In the genomic region with DNA sequence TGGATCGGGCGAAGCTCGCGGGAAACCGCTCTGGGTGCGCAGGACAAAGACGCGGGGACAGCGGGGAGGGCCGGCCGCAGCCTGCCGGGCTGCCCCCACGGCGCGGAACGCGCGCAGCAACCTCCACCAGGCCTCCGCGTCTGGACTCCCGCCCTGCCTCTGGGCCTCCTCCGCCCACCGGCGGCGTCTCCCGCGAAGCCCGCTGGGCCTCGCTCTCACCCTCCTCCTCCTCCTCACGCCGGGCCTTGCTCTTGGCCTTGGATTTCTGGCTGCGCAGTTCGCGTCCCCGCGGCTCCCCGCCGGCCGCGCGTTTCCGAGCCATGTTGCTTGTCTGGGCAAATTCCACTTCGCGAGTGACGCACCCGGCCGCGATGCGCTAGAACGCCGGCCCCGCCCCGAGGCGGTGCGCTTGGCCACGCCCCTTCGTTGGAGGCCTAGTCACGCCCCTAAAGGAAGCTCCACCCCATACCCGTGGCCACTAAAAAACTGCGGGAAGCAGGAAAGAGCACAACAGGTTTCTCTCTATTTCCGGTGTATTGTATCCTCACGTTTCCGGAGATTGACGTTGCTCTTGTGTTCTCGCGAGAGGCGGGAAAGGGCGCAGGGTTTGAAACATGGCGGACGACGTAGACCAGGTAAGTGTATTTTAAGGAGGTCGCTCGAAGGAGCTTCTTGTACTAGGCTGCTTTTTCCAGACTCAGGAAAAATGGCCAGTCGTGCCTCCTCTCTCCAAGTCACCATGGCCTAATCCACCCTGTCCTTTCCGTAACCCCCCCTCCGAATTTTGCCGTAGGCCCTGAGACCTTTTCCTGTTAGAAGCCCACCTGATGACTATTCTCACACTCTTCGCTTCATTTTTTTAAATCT, we compare ENCODE assay signal across 1 cellular context.
TF ChIP-seq lines count a peak whose summit lies in the region.

A gene (plus strand): TSS at position 571 of the 867 bp plus-strand sequence. CDS start 44 bp downstream, at position 615.
A gene (minus strand): TSS at position 355 of the 867 bp plus-strand sequence. CDS start 33 bp downstream, at position 322.

TF ChIP-seq in HepG2, 621 proteins besides CTCF, POLR2A, EP300 and RAD21 (continued from another document and continues in another):
- TF ChIP-seq ZBTB8A (CRISPR knock-in tag; IDR thresholded peaks at IDR 0.05; ENCODE audit: borderline replicate concordance, low read depth) (no peak; the same call in 1 of the 2 replicates), ZNF570 (CRISPR knock-in tag; IDR thresholded peaks at IDR 0.05; ENCODE audit: borderline replicate concordance) (no peak), ZNF224 (CRISPR knock-in tag; IDR thresholded peaks at IDR 0.05) (no peak; the same call in 1 of the 2 replicates), RFXAP (CRISPR knock-in tag; IDR thresholded peaks at IDR 0.05; ENCODE audit: borderline replicate concordance) (peak; percentile 79), ETV6 (CRISPR knock-in tag; conservative IDR thresholded peaks at IDR 0.05) (peak; percentile 30; the same call in 1 of the 2 replicates), SMAD9 (CRISPR knock-in tag; IDR thresholded peaks at IDR 0.05) (peak; percentile 17; the same call in 1 of the 2 replicates), RNF2 (conservative IDR thresholded peaks at IDR 0.05; ENCODE audit: low read depth) (peak; percentile 36), ZNF530 (CRISPR knock-in tag; IDR thresholded peaks at IDR 0.05; ENCODE audit: low read depth) (no peak), KAT8 (CRISPR knock-in tag; IDR thresholded peaks at IDR 0.05) (peak; percentile 97), PITX1 (CRISPR knock-in tag; IDR thresholded peaks at IDR 0.05) (0 out of 2 replicates have a peak, but pooled peaks have one; percentile 30), ZNF891 (CRISPR knock-in tag; IDR thresholded peaks at IDR 0.05) (peak; percentile 97), ZNF432 (CRISPR knock-in tag; IDR thresholded peaks at IDR 0.05; ENCODE audit: borderline replicate concordance) (no peak), ZBTB3 (CRISPR knock-in tag; IDR thresholded peaks at IDR 0.05; ENCODE audit: borderline replicate concordance, low read depth) (0 out of 2 replicates have a peak, but pooled peaks have one; percentile 58), MAFG (CRISPR knock-in tag; IDR thresholded peaks at IDR 0.05) (no peak), ZNF792 (CRISPR knock-in tag; IDR thresholded peaks at IDR 0.05) (0 out of 2 replicates have a peak, but pooled peaks have one; percentile 29), ZNF614 (CRISPR knock-in tag; IDR thresholded peaks at IDR 0.05; ENCODE audit: borderline replicate concordance) (peak; percentile 72; the same call in 1 of the 2 replicates), ELF4 (CRISPR knock-in tag; IDR thresholded peaks at IDR 0.05; ENCODE audit: borderline replicate concordance) (peak; percentile 97; the same call in 1 of the 2 replicates)
- TF ChIP-seq, protein P1, sequence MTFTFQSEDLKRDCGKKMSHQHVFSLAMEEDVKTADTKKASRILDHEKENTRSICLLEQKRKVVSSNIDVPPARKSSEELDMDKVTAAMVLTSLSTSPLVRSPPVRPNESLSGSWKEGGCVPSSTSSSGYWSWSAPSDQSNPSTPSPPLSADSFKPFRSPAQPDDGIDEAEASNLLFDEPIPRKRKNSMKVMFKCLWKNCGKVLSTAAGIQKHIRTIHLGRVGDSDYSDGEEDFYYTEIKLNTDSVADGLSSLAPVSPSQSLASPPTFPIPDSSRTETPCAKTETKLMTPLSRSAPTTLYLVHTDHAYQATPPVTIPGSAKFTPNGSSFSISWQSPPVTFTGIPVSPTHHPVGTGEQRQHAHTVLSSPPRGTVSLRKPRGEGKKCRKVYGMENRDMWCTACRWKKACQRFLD (CRISPR knock-in tag; IDR thresholded peaks at IDR 0.05; ENCODE audit: borderline replicate concordance): no peak
- TF ChIP-seq, protein P2, sequence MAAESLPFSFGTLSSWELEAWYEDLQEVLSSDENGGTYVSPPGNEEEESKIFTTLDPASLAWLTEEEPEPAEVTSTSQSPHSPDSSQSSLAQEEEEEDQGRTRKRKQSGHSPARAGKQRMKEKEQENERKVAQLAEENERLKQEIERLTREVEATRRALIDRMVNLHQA (CRISPR knock-in tag; IDR thresholded peaks at IDR 0.05): no peak
- TF ChIP-seq, protein P3, sequence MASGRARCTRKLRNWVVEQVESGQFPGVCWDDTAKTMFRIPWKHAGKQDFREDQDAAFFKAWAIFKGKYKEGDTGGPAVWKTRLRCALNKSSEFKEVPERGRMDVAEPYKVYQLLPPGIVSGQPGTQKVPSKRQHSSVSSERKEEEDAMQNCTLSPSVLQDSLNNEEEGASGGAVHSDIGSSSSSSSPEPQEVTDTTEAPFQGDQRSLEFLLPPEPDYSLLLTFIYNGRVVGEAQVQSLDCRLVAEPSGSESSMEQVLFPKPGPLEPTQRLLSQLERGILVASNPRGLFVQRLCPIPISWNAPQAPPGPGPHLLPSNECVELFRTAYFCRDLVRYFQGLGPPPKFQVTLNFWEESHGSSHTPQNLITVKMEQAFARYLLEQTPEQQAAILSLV (CRISPR knock-in tag; IDR thresholded peaks at IDR 0.05; ENCODE audit: borderline replicate concordance): peak; percentile 91
- TF ChIP-seq, protein P4, sequence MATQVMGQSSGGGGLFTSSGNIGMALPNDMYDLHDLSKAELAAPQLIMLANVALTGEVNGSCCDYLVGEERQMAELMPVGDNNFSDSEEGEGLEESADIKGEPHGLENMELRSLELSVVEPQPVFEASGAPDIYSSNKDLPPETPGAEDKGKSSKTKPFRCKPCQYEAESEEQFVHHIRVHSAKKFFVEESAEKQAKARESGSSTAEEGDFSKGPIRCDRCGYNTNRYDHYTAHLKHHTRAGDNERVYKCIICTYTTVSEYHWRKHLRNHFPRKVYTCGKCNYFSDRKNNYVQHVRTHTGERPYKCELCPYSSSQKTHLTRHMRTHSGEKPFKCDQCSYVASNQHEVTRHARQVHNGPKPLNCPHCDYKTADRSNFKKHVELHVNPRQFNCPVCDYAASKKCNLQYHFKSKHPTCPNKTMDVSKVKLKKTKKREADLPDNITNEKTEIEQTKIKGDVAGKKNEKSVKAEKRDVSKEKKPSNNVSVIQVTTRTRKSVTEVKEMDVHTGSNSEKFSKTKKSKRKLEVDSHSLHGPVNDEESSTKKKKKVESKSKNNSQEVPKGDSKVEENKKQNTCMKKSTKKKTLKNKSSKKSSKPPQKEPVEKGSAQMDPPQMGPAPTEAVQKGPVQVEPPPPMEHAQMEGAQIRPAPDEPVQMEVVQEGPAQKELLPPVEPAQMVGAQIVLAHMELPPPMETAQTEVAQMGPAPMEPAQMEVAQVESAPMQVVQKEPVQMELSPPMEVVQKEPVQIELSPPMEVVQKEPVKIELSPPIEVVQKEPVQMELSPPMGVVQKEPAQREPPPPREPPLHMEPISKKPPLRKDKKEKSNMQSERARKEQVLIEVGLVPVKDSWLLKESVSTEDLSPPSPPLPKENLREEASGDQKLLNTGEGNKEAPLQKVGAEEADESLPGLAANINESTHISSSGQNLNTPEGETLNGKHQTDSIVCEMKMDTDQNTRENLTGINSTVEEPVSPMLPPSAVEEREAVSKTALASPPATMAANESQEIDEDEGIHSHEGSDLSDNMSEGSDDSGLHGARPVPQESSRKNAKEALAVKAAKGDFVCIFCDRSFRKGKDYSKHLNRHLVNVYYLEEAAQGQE (IDR thresholded peaks at IDR 0.05; ENCODE audit: borderline replicate concordance in 1 of 2, low read depth in 1 of 2, low read length in 2 of 2): peak in 1 of 2 experiments; percentile 28; a peak in 1 of 4 replicates
- TF ChIP-seq, protein P5, sequence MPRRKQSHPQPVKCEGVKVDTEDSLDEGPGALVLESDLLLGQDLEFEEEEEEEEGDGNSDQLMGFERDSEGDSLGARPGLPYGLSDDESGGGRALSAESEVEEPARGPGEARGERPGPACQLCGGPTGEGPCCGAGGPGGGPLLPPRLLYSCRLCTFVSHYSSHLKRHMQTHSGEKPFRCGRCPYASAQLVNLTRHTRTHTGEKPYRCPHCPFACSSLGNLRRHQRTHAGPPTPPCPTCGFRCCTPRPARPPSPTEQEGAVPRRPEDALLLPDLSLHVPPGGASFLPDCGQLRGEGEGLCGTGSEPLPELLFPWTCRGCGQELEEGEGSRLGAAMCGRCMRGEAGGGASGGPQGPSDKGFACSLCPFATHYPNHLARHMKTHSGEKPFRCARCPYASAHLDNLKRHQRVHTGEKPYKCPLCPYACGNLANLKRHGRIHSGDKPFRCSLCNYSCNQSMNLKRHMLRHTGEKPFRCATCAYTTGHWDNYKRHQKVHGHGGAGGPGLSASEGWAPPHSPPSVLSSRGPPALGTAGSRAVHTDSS (CRISPR knock-in tag; conservative IDR thresholded peaks at IDR 0.05): no peak
- TF ChIP-seq, protein P6, sequence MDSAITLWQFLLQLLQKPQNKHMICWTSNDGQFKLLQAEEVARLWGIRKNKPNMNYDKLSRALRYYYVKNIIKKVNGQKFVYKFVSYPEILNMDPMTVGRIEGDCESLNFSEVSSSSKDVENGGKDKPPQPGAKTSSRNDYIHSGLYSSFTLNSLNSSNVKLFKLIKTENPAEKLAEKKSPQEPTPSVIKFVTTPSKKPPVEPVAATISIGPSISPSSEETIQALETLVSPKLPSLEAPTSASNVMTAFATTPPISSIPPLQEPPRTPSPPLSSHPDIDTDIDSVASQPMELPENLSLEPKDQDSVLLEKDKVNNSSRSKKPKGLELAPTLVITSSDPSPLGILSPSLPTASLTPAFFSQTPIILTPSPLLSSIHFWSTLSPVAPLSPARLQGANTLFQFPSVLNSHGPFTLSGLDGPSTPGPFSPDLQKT (CRISPR knock-in tag; IDR thresholded peaks at IDR 0.05; ENCODE audit: borderline replicate concordance): no peak
- TF ChIP-seq, protein P7, sequence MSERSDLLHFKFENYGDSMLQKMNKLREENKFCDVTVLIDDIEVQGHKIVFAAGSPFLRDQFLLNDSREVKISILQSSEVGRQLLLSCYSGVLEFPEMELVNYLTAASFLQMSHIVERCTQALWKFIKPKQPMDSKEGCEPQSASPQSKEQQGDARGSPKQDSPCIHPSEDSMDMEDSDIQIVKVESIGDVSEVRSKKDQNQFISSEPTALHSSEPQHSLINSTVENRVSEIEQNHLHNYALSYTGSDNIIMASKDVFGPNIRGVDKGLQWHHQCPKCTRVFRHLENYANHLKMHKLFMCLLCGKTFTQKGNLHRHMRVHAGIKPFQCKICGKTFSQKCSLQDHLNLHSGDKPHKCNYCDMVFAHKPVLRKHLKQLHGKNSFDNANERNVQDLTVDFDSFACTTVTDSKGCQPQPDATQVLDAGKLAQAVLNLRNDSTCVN (CRISPR knock-in tag; IDR thresholded peaks at IDR 0.05; ENCODE audit: borderline replicate concordance): peak; percentile 67; the same call in 1 of the 2 replicates
- TF ChIP-seq, protein P8, sequence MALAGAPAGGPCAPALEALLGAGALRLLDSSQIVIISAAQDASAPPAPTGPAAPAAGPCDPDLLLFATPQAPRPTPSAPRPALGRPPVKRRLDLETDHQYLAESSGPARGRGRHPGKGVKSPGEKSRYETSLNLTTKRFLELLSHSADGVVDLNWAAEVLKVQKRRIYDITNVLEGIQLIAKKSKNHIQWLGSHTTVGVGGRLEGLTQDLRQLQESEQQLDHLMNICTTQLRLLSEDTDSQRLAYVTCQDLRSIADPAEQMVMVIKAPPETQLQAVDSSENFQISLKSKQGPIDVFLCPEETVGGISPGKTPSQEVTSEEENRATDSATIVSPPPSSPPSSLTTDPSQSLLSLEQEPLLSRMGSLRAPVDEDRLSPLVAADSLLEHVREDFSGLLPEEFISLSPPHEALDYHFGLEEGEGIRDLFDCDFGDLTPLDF (CRISPR knock-in tag; IDR thresholded peaks at IDR 0.05): peak; percentile 50; the same call in 1 of the 2 replicates
- TF ChIP-seq, protein P9, sequence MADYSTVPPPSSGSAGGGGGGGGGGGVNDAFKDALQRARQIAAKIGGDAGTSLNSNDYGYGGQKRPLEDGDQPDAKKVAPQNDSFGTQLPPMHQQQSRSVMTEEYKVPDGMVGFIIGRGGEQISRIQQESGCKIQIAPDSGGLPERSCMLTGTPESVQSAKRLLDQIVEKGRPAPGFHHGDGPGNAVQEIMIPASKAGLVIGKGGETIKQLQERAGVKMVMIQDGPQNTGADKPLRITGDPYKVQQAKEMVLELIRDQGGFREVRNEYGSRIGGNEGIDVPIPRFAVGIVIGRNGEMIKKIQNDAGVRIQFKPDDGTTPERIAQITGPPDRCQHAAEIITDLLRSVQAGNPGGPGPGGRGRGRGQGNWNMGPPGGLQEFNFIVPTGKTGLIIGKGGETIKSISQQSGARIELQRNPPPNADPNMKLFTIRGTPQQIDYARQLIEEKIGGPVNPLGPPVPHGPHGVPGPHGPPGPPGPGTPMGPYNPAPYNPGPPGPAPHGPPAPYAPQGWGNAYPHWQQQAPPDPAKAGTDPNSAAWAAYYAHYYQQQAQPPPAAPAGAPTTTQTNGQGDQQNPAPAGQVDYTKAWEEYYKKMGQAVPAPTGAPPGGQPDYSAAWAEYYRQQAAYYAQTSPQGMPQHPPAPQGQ (CRISPR knock-in tag; IDR thresholded peaks at IDR 0.05; ENCODE audit: borderline replicate concordance): no peak
- TF ChIP-seq, protein P10, sequence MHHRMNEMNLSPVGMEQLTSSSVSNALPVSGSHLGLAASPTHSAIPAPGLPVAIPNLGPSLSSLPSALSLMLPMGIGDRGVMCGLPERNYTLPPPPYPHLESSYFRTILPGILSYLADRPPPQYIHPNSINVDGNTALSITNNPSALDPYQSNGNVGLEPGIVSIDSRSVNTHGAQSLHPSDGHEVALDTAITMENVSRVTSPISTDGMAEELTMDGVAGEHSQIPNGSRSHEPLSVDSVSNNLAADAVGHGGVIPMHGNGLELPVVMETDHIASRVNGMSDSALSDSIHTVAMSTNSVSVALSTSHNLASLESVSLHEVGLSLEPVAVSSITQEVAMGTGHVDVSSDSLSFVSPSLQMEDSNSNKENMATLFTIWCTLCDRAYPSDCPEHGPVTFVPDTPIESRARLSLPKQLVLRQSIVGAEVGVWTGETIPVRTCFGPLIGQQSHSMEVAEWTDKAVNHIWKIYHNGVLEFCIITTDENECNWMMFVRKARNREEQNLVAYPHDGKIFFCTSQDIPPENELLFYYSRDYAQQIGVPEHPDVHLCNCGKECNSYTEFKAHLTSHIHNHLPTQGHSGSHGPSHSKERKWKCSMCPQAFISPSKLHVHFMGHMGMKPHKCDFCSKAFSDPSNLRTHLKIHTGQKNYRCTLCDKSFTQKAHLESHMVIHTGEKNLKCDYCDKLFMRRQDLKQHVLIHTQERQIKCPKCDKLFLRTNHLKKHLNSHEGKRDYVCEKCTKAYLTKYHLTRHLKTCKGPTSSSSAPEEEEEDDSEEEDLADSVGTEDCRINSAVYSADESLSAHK (CRISPR knock-in tag; IDR thresholded peaks at IDR 0.05; ENCODE audit: borderline replicate concordance): no peak
- TF ChIP-seq, protein P11, sequence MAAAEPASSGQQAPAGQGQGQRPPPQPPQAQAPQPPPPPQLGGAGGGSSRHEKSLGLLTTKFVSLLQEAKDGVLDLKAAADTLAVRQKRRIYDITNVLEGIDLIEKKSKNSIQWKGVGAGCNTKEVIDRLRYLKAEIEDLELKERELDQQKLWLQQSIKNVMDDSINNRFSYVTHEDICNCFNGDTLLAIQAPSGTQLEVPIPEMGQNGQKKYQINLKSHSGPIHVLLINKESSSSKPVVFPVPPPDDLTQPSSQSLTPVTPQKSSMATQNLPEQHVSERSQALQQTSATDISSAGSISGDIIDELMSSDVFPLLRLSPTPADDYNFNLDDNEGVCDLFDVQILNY (CRISPR knock-in tag; conservative IDR thresholded peaks at IDR 0.05): peak; percentile 56
- TF ChIP-seq, protein P12, sequence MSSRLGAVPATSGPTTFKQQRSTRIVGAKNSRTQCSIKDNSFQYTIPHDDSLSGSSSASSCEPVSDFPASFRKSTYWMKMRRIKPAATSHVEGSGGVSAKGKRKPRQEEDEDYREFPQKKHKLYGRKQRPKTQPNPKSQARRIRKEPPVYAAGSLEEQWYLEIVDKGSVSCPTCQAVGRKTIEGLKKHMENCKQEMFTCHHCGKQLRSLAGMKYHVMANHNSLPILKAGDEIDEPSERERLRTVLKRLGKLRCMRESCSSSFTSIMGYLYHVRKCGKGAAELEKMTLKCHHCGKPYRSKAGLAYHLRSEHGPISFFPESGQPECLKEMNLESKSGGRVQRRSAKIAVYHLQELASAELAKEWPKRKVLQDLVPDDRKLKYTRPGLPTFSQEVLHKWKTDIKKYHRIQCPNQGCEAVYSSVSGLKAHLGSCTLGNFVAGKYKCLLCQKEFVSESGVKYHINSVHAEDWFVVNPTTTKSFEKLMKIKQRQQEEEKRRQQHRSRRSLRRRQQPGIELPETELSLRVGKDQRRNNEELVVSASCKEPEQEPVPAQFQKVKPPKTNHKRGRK (CRISPR knock-in tag; IDR thresholded peaks at IDR 0.05): no peak
